1 cellular context compared by ENCODE assay signal in the genomic region with DNA sequence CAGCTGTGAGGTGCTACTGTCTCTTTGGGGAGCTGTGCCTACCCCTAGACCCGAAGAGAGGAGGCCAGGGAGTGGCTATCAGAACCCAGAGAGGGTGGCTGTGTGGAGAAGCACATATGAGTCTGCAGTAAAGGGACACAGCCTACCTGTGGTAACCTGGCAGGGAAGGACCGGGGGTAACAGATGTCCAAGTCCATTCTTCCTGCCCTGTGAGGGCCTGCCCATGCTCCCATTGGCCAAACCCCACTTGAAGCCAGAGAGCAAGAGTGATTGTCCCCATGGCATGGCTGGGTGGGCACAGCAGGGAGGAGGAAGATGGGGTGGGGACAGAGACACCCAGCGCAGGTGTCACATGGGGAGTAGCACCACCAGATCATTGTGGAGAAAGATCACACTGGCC.
TF ChIP-seq lines count a peak whose summit lies in the region.

No MANE protein-coding gene starts in this region.

TF ChIP-seq in H1, 55 proteins besides CTCF, POLR2A, EP300 and RAD21:
- TF ChIP-seq SRF (IDR thresholded peaks at IDR 0.05; ENCODE audit: low read depth, low read length) (no peak), MAFK (IDR thresholded peaks at IDR 0.05; ENCODE audit: low read depth, low read length) (no peak), TCF12 (IDR thresholded peaks at IDR 0.05; ENCODE audit: low read depth, low read length) (no peak), BCL11A (IDR thresholded peaks at IDR 0.05; ENCODE audit: low read depth in 2 of 2, low read length in 2 of 2) (no peak), KDM5A (IDR thresholded peaks at IDR 0.05; ENCODE audit: low read length) (no peak), CBX5 (IDR thresholded peaks at IDR 0.05; ENCODE audit: low read depth, low read length) (no peak), SUZ12 (IDR thresholded peaks at IDR 0.05; ENCODE audit: low read length) (no peak), TBP (IDR thresholded peaks at IDR 0.05; ENCODE audit: low read depth, low read length) (no peak), JUND (IDR thresholded peaks at IDR 0.05; ENCODE audit: low read length) (no peak), RBBP5 (IDR thresholded peaks at IDR 0.05; ENCODE audit: borderline replicate concordance, low read depth, low read length) (no peak), TEAD4 (IDR thresholded peaks at IDR 0.05; ENCODE audit: low read depth, low read length) (no peak), NRF1 (IDR thresholded peaks at IDR 0.05; ENCODE audit: low read depth, low read length) (no peak), SIRT6 (IDR thresholded peaks at IDR 0.05; ENCODE audit: low read length) (no peak), RXRA (IDR thresholded peaks at IDR 0.05; ENCODE audit: insufficient read depth, low read depth, low read length) (no peak), GABPA (IDR thresholded peaks at IDR 0.05; ENCODE audit: borderline replicate concordance, insufficient read depth, low read length) (no peak), CTBP2 (IDR thresholded peaks at IDR 0.05; ENCODE audit: borderline replicate concordance, insufficient read depth, insufficient read length, low read length) (no peak), HDAC2 (IDR thresholded peaks at IDR 0.05; ENCODE audit: borderline replicate concordance in 1 of 2, low read depth in 2 of 2, low read length in 2 of 2) (no peak)
- TF ChIP-seq, protein P1, sequence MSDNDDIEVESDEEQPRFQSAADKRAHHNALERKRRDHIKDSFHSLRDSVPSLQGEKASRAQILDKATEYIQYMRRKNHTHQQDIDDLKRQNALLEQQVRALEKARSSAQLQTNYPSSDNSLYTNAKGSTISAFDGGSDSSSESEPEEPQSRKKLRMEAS (IDR thresholded peaks at IDR 0.05) = no peak
